In the genomic region with DNA sequence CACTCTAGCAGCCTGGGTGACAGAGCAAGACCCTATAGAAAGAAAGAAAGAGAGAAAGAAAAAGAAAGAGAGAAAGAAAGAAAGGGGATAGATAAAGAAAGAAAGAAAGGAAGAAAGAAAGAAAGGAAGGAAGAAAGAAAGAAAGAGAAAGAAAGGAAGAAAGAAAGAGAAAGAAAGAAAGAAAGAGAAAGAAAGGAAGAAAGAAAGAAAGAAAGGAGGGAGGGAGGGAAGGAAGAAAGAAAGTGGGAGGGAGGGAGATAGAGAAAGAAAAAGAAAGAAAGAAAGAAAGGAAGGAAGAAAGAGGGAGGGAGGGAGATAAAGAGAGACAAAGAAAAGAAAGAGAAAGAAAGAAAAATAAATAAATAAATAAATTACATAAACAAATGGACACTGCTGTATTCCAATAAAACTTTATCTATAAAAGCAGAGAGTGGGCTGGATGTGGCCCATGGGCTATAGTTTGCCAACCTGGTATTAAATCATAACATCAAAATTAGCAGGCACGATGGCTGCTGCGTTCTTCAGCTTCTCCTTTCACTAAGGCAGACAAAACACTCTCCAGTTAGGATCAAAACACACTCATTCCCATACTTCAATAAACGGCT, we compare ENCODE assay signal across 17 cellular contexts.
"Had no signal": no experiment of that assay in that cellular context is flagged by ENCODE, and none has a peak within 500 bp of the region (broad histone marks: within the 10 kb centered on the region; RNA-seq: fewer than 3 reads in every experiment).

No MANE protein-coding gene starts in this region.

- H3K27me3 Mint-ChIP-seq: activated B cell treated with CpG ODN at 0.5 μM for 24 hours; brain; central memory CD8-positive, alpha-beta T cell had no signal

- H3K9me3 ChIP-seq: left ventricle myocardium inferior, thyroid gland had no signal

- H3K9me3 Mint-ChIP-seq: activated B cell treated with CpG ODN at 0.5 μM for 24 hours; activated naive CD8-positive, alpha-beta T cell treated with anti-CD3 and anti-CD28 coated beads, Interleukin-2, amount 10 ng/mL, durations not matched to agents 7 days and 5 days; activated T-helper 1 cell treated with anti-CD3 and anti-CD28 coated beads, Interleukin-12 subunit alpha, Interleukin-12 subunit beta, Interleukin-2, Interleukin-4 antibody, amounts not matched to agents 30 ng/mL and 10 ng/mL and 1 ng/mL, durations not matched to agents 14 hours and 24 hours and 36 hours; brain; central memory CD8-positive, alpha-beta T cell; memory B cell; naive thymus-derived CD8-positive, alpha-beta T cell; stimulated activated naive B cell treated with anti-CD40 and anti-IgM and Interleukin-4, amounts not matched to agents 10 μg/mL and 1 μg/mL and 100 μg/mL, for 72 hours had no signal

- H3K27me3 ChIP-seq: thyroid gland had no signal

- DNase-seq: activated B cell treated with CpG ODN at 0.5 μM for 24 hours; activated CD4-positive, alpha-beta T cell treated with anti-CD3 and anti-CD28 coated beads for 48 hours; activated CD8-positive, alpha-beta memory T cell treated with anti-CD3 and anti-CD28 coated beads, Interleukin-2, amount 50 U/mL, for 48 hours; activated naive CD8-positive, alpha-beta T cell treated with anti-CD3 and anti-CD28 coated beads, Interleukin-2, amount 10 ng/mL, durations not matched to agents 7 days and 5 days; endodermal cell; erythroblast; hypothalamus; left ventricle myocardium inferior; naive thymus-derived CD8-positive, alpha-beta T cell; posterior cingulate gyrus; stimulated activated CD4-positive, alpha-beta T cell treated with anti-CD3 and anti-CD28 coated beads, Interleukin-2, amount 100 ng/mL, for 48 hours; stimulated activated naive B cell treated with anti-CD40 and anti-IgM and Interleukin-4, amounts not matched to agents 10 μg/mL and 1 μg/mL and 100 μg/mL, for 72 hours; thyroid gland had no signal

- H3K27ac ChIP-seq: left ventricle myocardium inferior, thyroid gland had no signal

- H3K4me1 ChIP-seq: left ventricle myocardium inferior, thyroid gland had no signal

- H3K4me1 Mint-ChIP-seq: activated B cell treated with CpG ODN at 0.5 μM for 24 hours; central memory CD8-positive, alpha-beta T cell; memory B cell; naive thymus-derived CD8-positive, alpha-beta T cell had no signal

- H3K36me3 ChIP-seq: left ventricle myocardium inferior, thyroid gland had no signal

- H3K36me3 Mint-ChIP-seq: activated naive CD8-positive, alpha-beta T cell treated with anti-CD3 and anti-CD28 coated beads, Interleukin-2, amount 10 ng/mL, durations not matched to agents 7 days and 5 days; brain; memory B cell; naive thymus-derived CD8-positive, alpha-beta T cell; stimulated activated naive B cell treated with anti-CD40 and anti-IgM and Interleukin-4, amounts not matched to agents 10 μg/mL and 1 μg/mL and 100 μg/mL, for 72 hours had no signal

- ATAC-seq: naive thymus-derived CD8-positive, alpha-beta T cell; stimulated activated naive B cell treated with anti-CD40 and anti-IgM and Interleukin-4, amounts not matched to agents 10 μg/mL and 1 μg/mL and 100 μg/mL, for 72 hours had no signal

- H3K27ac Mint-ChIP-seq: activated B cell treated with CpG ODN at 0.5 μM for 24 hours; activated naive CD8-positive, alpha-beta T cell treated with anti-CD3 and anti-CD28 coated beads, Interleukin-2, amount 10 ng/mL, durations not matched to agents 7 days and 5 days; activated T-helper 1 cell treated with anti-CD3 and anti-CD28 coated beads, Interleukin-12 subunit alpha, Interleukin-12 subunit beta, Interleukin-2, Interleukin-4 antibody, amounts not matched to agents 30 ng/mL and 10 ng/mL and 1 ng/mL, durations not matched to agents 14 hours and 24 hours and 36 hours; brain; endodermal cell; memory B cell; stimulated activated naive B cell treated with anti-CD40 and anti-IgM and Interleukin-4, amounts not matched to agents 10 μg/mL and 1 μg/mL and 100 μg/mL, for 72 hours had no signal

- H3K4me3 Mint-ChIP-seq: activated B cell treated with CpG ODN at 0.5 μM for 24 hours; activated naive CD8-positive, alpha-beta T cell treated with anti-CD3 and anti-CD28 coated beads, Interleukin-2, amount 10 ng/mL, durations not matched to agents 7 days and 5 days; activated T-helper 1 cell treated with anti-CD3 and anti-CD28 coated beads, Interleukin-12 subunit alpha, Interleukin-12 subunit beta, Interleukin-2, Interleukin-4 antibody, amounts not matched to agents 30 ng/mL and 10 ng/mL and 1 ng/mL, durations not matched to agents 14 hours and 24 hours and 36 hours; brain; central memory CD8-positive, alpha-beta T cell; endodermal cell; memory B cell; naive thymus-derived CD8-positive, alpha-beta T cell; stimulated activated naive B cell treated with anti-CD40 and anti-IgM and Interleukin-4, amounts not matched to agents 10 μg/mL and 1 μg/mL and 100 μg/mL, for 72 hours had no signal

- H3K4me3 ChIP-seq: left ventricle myocardium inferior, thyroid gland had no signal
